9 cellular contexts compared by ENCODE assay signal in genomic region chr7:134613623-134614347, GRCh38. TPM values are rescaled to one million over a fixed set of nuclear protein-coding genes. Genes with fewer than 3 reads are reported as not detected.
DNase-seq lines count a peak whose midpoint lies in the region; ATAC-seq and TF ChIP-seq lines count a peak whose summit lies in the region.
"Had no signal": no experiment of that assay in that cellular context is flagged by ENCODE, and none has a peak within 500 bp of the region (broad histone marks: within the 10 kb centered on the region; RNA-seq: fewer than 3 reads in every experiment).

No MANE protein-coding gene starts in this region.

- H3K4me3 ChIP-seq in brain microvascular endothelial cell (ENCODE audit: low read depth, low read length), result no peak overlapping the region
- no peak overlapping the region for H3K4me3 ChIP-seq in lung
- no peak overlapping the region for H3K4me3 ChIP-seq in H7 (ENCODE audit: insufficient read depth, low read depth, low read length)

- DNase-seq in AG08396 (ENCODE audit: low spot score), result peak; percentile 68
- DNase-seq in HT1080 (ENCODE audit: low read depth), result peak; percentile 99
- peak; percentile 97 for DNase-seq in brain microvascular endothelial cell
- DNase-seq in lung (ENCODE audit: low spot score), result no peak
- no peak for DNase-seq in H7
- no peak for DNase-seq in NCI-H748 treated with DMSO at 0.1 percent for 48 hours (lab: John Stamatoyannopoulos, UW)
- DNase-seq in effector CD4-positive, alpha-beta T cell, result no peak
- DNase-seq: NCI-H526 treated with DMSO at 0.1 percent for 48 hours had no signal

- H3K27me3 ChIP-seq in brain microvascular endothelial cell (replicated peaks) (no peaks in the 10 kb centered on the region), lung (ENCODE audit: control insufficient read depth, insufficient read depth) (no peaks in the 10 kb centered on the region), H7 (ENCODE audit: control insufficient read depth, insufficient read depth, low read length) (no peaks in the 10 kb centered on the region; the same call in 1 of the 2 replicates)

- peaks cover 0 to 2% of the 10 kb centered on the region in 2 donors for H3K4me1 ChIP-seq in lung (ENCODE audit: control insufficient read depth in 2 of 2, insufficient read depth in 2 of 2, low read length in 2 of 2)

- ATAC-seq in lung (ENCODE audit: insufficient read depth, low FRiP score) (peak; percentile 53), GM19455 (IDR thresholded peaks at IDR 0.05; ENCODE audit: unreplicated experiment) (no peak)

- H3K36me3 ChIP-seq in brain microvascular endothelial cell (replicated peaks) (no peaks in the 10 kb centered on the region), lung (ENCODE audit: control insufficient read depth in 2 of 2, insufficient read depth in 2 of 2, low read length in 2 of 2) (no peaks in the 10 kb centered on the region), H7 (replicated peaks; ENCODE audit: control insufficient read depth, insufficient read depth, low read length) (no peaks in the 10 kb centered on the region)

- in situ Hi-C loops in brain microvascular endothelial cell (cut with HindIII; ENCODE audit: low pct_ligation_motif_present, low sequenced_read_pairs), result no loop called here

- TF ChIP-seq CTCF in brain microvascular endothelial cell (IDR thresholded peaks at IDR 0.05; ENCODE audit: low read depth, low read length, missing control alignments), result no peak
- no peak for TF ChIP-seq CTCF in lung (IDR thresholded peaks at IDR 0.05; ENCODE audit: control extremely low read depth, extremely low read depth)

- peak overlapping the region; percentile 82 for H3K27ac ChIP-seq in brain microvascular endothelial cell
- no peak overlapping the region for H3K27ac ChIP-seq in lung (ENCODE audit: low read depth in 1 of 2, low read length in 1 of 2)

- H3K9me3 ChIP-seq in lung (ENCODE audit: control insufficient read depth in 2 of 2, insufficient read depth in 1 of 2, low read length in 1 of 2), result no peaks in the 10 kb centered on the region

- 9 to 19% methylated on average over 3 of the region's 3 CpGs for WGBS in lung, 2 donors

RNA-seq across cellular contexts. Expression of gene BPGM, which starts 32.9 kb away (rescaled TPM):
- 8.7 and 9.4 TPM in 2 replicates for total RNA-seq in HT1080 (2014; rRNA removed; shearing (Covaris generic))
- polyA plus RNA-seq in HT1080 (2015; cell fraction: cytosol; rRNA removed), result 10.6 and 12.2 TPM in 2 replicates
- 4.1 and 6.1 TPM in 2 replicates for polyA plus RNA-seq in HT1080 (2015; cell fraction: nucleus; rRNA removed)
- total RNA-seq in lung, result 10 to 100 TPM; 14.3 to 59.8 TPM
- 10 to 100 TPM; 16.9 to 22.1 TPM for polyA plus RNA-seq in lung
- total RNA-seq in H7 (2014; rRNA removed; shearing (Covaris generic)), result 14.9 and 19.6 TPM in 2 replicates

Comparison
In these comparisons a context has a peak if more than half of its experiments do, and no peak if none do; other contexts are left out.
1. DNase-seq: peak in AG08396 (single experiment), HT1080 (single experiment) and brain microvascular endothelial cell (single experiment); none in lung (single experiment), H7 (single experiment), NCI-H748 treated with DMSO at 0.1 percent for 48 hours (single experiment) and effector CD4-positive, alpha-beta T cell (single experiment).